Comparison of ENCODE assay signal across 9 cellular contexts in genomic region chr9:1018121-1018520, GRCh38. TPM values are rescaled to one million over a fixed set of nuclear protein-coding genes. Genes with fewer than 3 reads are reported as not detected.
A peak's percentile ranks its signal among the peaks of the same experiment; 100 is the strongest.
DNase-seq lines count a peak whose midpoint lies in the region; ATAC-seq and TF ChIP-seq lines count a peak whose summit lies in the region.
"Had no signal": no experiment of that assay in that cellular context is flagged by ENCODE, and none has a peak within 500 bp of the region (broad histone marks: within the 10 kb centered on the region; RNA-seq: fewer than 3 reads in every experiment).

No MANE protein-coding gene starts in this region.

- no peak overlapping the region for H3K27ac ChIP-seq in DND-41 (ENCODE audit: low read length)
- H3K27ac ChIP-seq in WERI-Rb-1: no peak overlapping the region
- H3K27ac ChIP-seq in lower lobe of right lung: no peak overlapping the region

- H3K4me3 ChIP-seq in DND-41 (ENCODE audit: low read depth in 1 of 2, low read length in 2 of 2) (no peak overlapping the region), WERI-Rb-1 (ENCODE audit: low read depth, low read length) (no peak overlapping the region), lower lobe of right lung (no peak overlapping the region)

- H3K79me2 ChIP-seq in DND-41 (ENCODE audit: insufficient read depth, low read length): no peaks in the 10 kb centered on the region

- H3K4me1 ChIP-seq in DND-41 (ENCODE audit: insufficient read depth, low read length) (no peaks in the 10 kb centered on the region), lower lobe of right lung (no peaks in the 10 kb centered on the region)

- H3K27me3 ChIP-seq in DND-41 (ENCODE audit: insufficient read depth, low read length, poor library complexity): no peaks in the 10 kb centered on the region
- H3K27me3 ChIP-seq in WERI-Rb-1 (ENCODE audit: insufficient read depth, low read depth, severe bottlenecking): no peaks in the 10 kb centered on the region
- H3K27me3 ChIP-seq in lower lobe of right lung (ENCODE audit: low read depth): peaks cover 22% of the 10 kb centered on the region

- no peaks in the 10 kb centered on the region for H3K36me3 ChIP-seq in DND-41 (ENCODE audit: insufficient read depth, low read length)
- no peaks in the 10 kb centered on the region for H3K36me3 ChIP-seq in WERI-Rb-1
- H3K36me3 ChIP-seq in lower lobe of right lung: no peaks in the 10 kb centered on the region

- peak; percentile 35 for TF ChIP-seq CTCF in DND-41 (IDR thresholded peaks at IDR 0.05; ENCODE audit: borderline replicate concordance, extremely low read depth, low read length, poor library complexity, severe bottlenecking)
- TF ChIP-seq CTCF in WERI-Rb-1 (IDR thresholded peaks at IDR 0.05; ENCODE audit: low read depth, low read length): peak; percentile 29; the same call in 1 of the 2 replicates
- peak; percentile 30 for TF ChIP-seq CTCF in lower lobe of right lung (IDR thresholded peaks at IDR 0.05)
- no peak for TF ChIP-seq CTCF in omental fat pad (IDR thresholded peaks at IDR 0.05)

- H3K9ac ChIP-seq in DND-41 (ENCODE audit: low read depth, low read length): no peak overlapping the region

- no peaks in the 10 kb centered on the region for H3K9me3 ChIP-seq in DND-41 (ENCODE audit: insufficient read depth, low read length, severe bottlenecking)
- H3K9me3 ChIP-seq in WERI-Rb-1 (ENCODE audit: severe bottlenecking): peaks cover 2% of the 10 kb centered on the region
- peaks cover 10% of the 10 kb centered on the region for H3K9me3 ChIP-seq in lower lobe of right lung

- H2AFZ ChIP-seq in DND-41 (ENCODE audit: low read depth, low read length): no peak overlapping the region

- intact Hi-C loops in lower lobe of right lung (cut with DNase I): no loop called here

- no peak overlapping the region for H3K4me2 ChIP-seq in DND-41 (ENCODE audit: insufficient read depth, low read length)

- DNase-seq in DND-41 (no peak), HT-29 (ENCODE audit: low spot score) (peak; percentile 52), WERI-Rb-1 (peak; percentile 21), lower lobe of right lung (no peak), omental fat pad (ENCODE audit: low spot score) (no peak)
- DNase-seq: SHP77 treated with DMSO at 0.1 percent for 48 hours had no signal

- ATAC-seq in DND-41 (ENCODE audit: insufficient read depth, low read depth): no peak
- peak; percentile 59 to 71 for ATAC-seq in lower lobe of right lung
- ATAC-seq in omental fat pad (ENCODE audit: low FRiP score): no peak
- ATAC-seq in GM18907 (IDR thresholded peaks at IDR 0.05; ENCODE audit: unreplicated experiment): no peak
- no peak for ATAC-seq in HG02759 (IDR thresholded peaks at IDR 0.05; ENCODE audit: unreplicated experiment)
- no peak for ATAC-seq in GM21528 (IDR thresholded peaks at IDR 0.05; ENCODE audit: low FRiP score, unreplicated experiment)

- no peaks in the 10 kb centered on the region for H4K20me1 ChIP-seq in DND-41 (ENCODE audit: insufficient read depth, low read length)

RNA-seq across cellular contexts. Expression of gene DMRT2, which starts 32.0 kb away (rescaled TPM):
- total RNA-seq in HT-29 (2014; rRNA removed; shearing (Covaris generic)): not detected in 2 replicates
- 0.86 TPM for total RNA-seq in lower lobe of right lung
- 1 to 10 TPM; 1.1 to 4.9 (median 2.4) TPM for total RNA-seq in omental fat pad

RNA-seq across cellular contexts. Expression of gene DMRT3, which starts 41.7 kb away (rescaled TPM):
- not detected in 2 replicates for total RNA-seq in HT-29 (2014; rRNA removed; shearing (Covaris generic))
- total RNA-seq in lower lobe of right lung (0.24 TPM), omental fat pad (under 1 TPM in 1 of 4 donors, not detected in 3; 0.47 TPM)

Comparison
In these comparisons a context has a peak if more than half of its experiments do, and no peak if none do; other contexts are left out.
1. ATAC-seq: peak in lower lobe of right lung (2 of 2); none in DND-41 (single experiment), omental fat pad (single experiment), GM18907 (single experiment), HG02759 (single experiment) and GM21528 (single experiment).
2. DNase-seq: peak in HT-29 (single experiment) and WERI-Rb-1 (single experiment); none in DND-41 (single experiment), lower lobe of right lung (single experiment) and omental fat pad (single experiment).
3. CTCF ChIP-seq: peak in DND-41 (single experiment), WERI-Rb-1 (single experiment) and lower lobe of right lung (single experiment); none in omental fat pad (0 of 3).